In the genomic region with DNA sequence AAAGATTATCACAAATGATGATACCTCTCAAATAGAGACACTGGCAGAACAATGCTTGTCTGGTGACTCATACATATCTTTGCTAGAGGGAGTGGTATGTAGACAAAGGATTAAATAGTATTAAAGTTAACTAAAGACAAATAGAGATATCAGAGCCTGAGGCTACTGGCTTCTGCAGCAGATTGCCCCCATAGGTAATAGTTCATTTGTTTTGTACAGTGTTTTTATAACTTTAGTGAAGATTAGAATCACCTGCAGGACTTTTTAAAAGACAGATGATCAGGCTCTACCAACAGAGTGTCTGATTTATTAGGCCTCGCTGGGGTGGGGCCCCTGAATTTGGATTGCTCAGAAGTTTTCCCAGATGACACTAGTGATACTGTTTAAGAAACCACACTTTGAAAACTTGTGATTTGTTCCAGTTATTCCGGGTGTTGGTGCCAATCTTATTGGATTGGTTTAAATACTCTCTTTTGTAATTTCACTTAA, we compare ENCODE assay signal across 15 cellular contexts.
A peak's percentile ranks its signal among the peaks of the same experiment; 100 is the strongest.
DNase-seq lines count a peak whose midpoint lies in the region; ATAC-seq and TF ChIP-seq lines count a peak whose summit lies in the region.
"Had no signal": no experiment of that assay in that cellular context is flagged by ENCODE, and none has a peak within 500 bp of the region (broad histone marks: within the 10 kb centered on the region; RNA-seq: fewer than 3 reads in every experiment).

No MANE protein-coding gene starts in this region.

- TF ChIP-seq CTCF in IMR-90 (conservative IDR thresholded peaks at IDR 0.05; ENCODE audit: low read depth, low read length) (no peak), MCF 10A (IDR thresholded peaks at IDR 0.05; ENCODE audit: unreplicated experiment) (no peak)

- 0 out of 2 replicates have a peak overlapping the region, but pooled peaks have one; percentile 83 for H3K14ac ChIP-seq in IMR-90 (replicated peaks; ENCODE audit: low read depth, low read length)

- no peaks in the 10 kb centered on the region for H3K27me3 Mint-ChIP-seq in MCF 10A (ENCODE audit: insufficient read depth, unreplicated experiment)
- H3K27me3 Mint-ChIP-seq: activated T-cell treated with anti-CD3 and anti-CD28 coated beads, Interleukin-2, amount 50 U/mL, for 24 hours had no signal

- H3K4me2 ChIP-seq in IMR-90 (ENCODE audit: low read depth, low read length), result no peak overlapping the region
- H3K4me2 ChIP-seq: BLaER1 had no signal

- H3K23ac ChIP-seq in IMR-90 (ENCODE audit: low read depth, low read length), result no peak overlapping the region

- dilution Hi-C loops in IMR-90 (cut with HindIII; ENCODE audit: low sequenced_read_pairs, unreplicated experiment), result no loop called here

- H3K36me3 ChIP-seq in IMR-90 (ENCODE audit: control insufficient read depth, insufficient read depth, low read length), result no peaks in the 10 kb centered on the region
- H3K36me3 ChIP-seq: BLaER1 had no signal

- peaks cover 43% of the 10 kb centered on the region for H3K4me1 Mint-ChIP-seq in MCF 10A (ENCODE audit: insufficient read depth, unreplicated experiment)

- no peak overlapping the region for H3K4me3 Mint-ChIP-seq in MCF 10A (ENCODE audit: unreplicated experiment)
- H3K4me3 Mint-ChIP-seq: activated T-cell treated with anti-CD3 and anti-CD28 coated beads, Interleukin-2, amount 50 U/mL, for 24 hours had no signal

- peak overlapping the region; percentile 91 for H2BK120ac ChIP-seq in IMR-90 (ENCODE audit: low read depth, low read length)

- no peak overlapping the region for H2AK5ac ChIP-seq in IMR-90 (ENCODE audit: low read depth, low read length)

- H3K36me3 Mint-ChIP-seq in MCF 10A (ENCODE audit: insufficient read depth, unreplicated experiment), result no peaks in the 10 kb centered on the region

- H2AFZ ChIP-seq in IMR-90 (replicated peaks; ENCODE audit: low read length, poor library complexity), result no peak overlapping the region

- peak overlapping the region; percentile 29; the same call in 1 of the 2 replicates for H3K27ac ChIP-seq in IMR-90 (ENCODE audit: insufficient read depth, low read length)
- H3K27ac ChIP-seq: BLaER1 had no signal

- peak overlapping the region; percentile 79 for H3K18ac ChIP-seq in IMR-90 (ENCODE audit: low read depth, low read length)

- H4K91ac ChIP-seq in IMR-90 (ENCODE audit: insufficient read depth, low read depth, low read length), result peak overlapping the region; percentile 53; the same call in 1 of the 2 replicates

- H4K8ac ChIP-seq in IMR-90 (ENCODE audit: low read depth in 2 of 2, low read length in 2 of 2), result peak overlapping the region; percentile 52 to 77; a peak in 3 of 4 replicates

- POLR2A ChIA-PET in IMR-90 (lab: Charles Lee; ENCODE audit: unreplicated experiment) (no interaction called here), MCF 10A (lab: Yijun Ruan, JAX) (no interaction called here)

- in situ Hi-C loops in IMR-90 (cut with MboI; ENCODE audit: low sequenced_read_pairs), result loop anchor here (10.0 kb wide), 1 partner anchor 511 kb away; no protein-coding TSS in a partner anchor

- WGBS in IMR-90 (ENCODE audit: extremely low coverage in 2 of 2, insufficient read length in 1 of 2), 2 experiments, result no CpG with 5 or more reads among the region's 2 CpGs

- peak overlapping the region; percentile 81 for H3K27ac Mint-ChIP-seq in MCF 10A (ENCODE audit: low read depth, unreplicated experiment)
- H3K27ac Mint-ChIP-seq: activated T-cell treated with anti-CD3 and anti-CD28 coated beads, Interleukin-2, amount 50 U/mL, for 24 hours had no signal

- no peaks in the 10 kb centered on the region for H3K27me3 ChIP-seq in IMR-90 (ENCODE audit: control insufficient read depth, insufficient read depth, low read length)
- H3K27me3 ChIP-seq: BLaER1 had no signal

- BruUV-seq in IMR-90 (replicated peaks; lab: Mats Ljungman, UMichigan) (no TSS peak), MCF 10A (replicated peaks; lab: Mats Ljungman, UMichigan) (no TSS peak)

- intact Hi-C loops in IMR-90 (cut with micrococcal nuclease) (loop anchor here (5.0 kb wide), 1 partner anchor 828 kb away; no protein-coding TSS in a partner anchor), MCF 10A (cut with micrococcal nuclease) (no loop called here), left colon (cut with DNase I, micrococcal nuclease) (no loop called here)

- H3K9me3 ChIP-seq in IMR-90 (ENCODE audit: control insufficient read depth, insufficient read depth, low read length), result no peaks in the 10 kb centered on the region
- H3K9me3 ChIP-seq: BLaER1 had no signal

- no peak overlapping the region for H3K9ac ChIP-seq in IMR-90 (ENCODE audit: low read depth, low read length)
- H3K9ac ChIP-seq: BLaER1 had no signal

- TF ChIP-seq POLR2A in IMR-90 (IDR thresholded peaks at IDR 0.05; ENCODE audit: low read depth, low read length), result no peak

- peak; percentile 25; the same call in 1 of the 2 replicates for ATAC-seq in IMR-90 (ENCODE audit: low read depth)
- ATAC-seq in left colon, result peak; percentile 41
- no peak for ATAC-seq in HG02852 (IDR thresholded peaks at IDR 0.05; ENCODE audit: unreplicated experiment)
- ATAC-seq in GM21423 (IDR thresholded peaks at IDR 0.05; ENCODE audit: unreplicated experiment), result no peak

- DNase-seq in AG20443 (ENCODE audit: low spot score) (peak; percentile 25), IMR-90 (peak; percentile 48), MCF 10A (ENCODE audit: unreplicated experiment) (peak; percentile 45), left colon (no peak), GDM1 (lab: John Stamatoyannopoulos, UW) (no peak), globus pallidus (ENCODE audit: low spot score) (no peak)
- DNase-seq: activated CD4-positive, CD25-positive, alpha-beta regulatory T cell; activated T-cell treated with anti-CD3 and anti-CD28 coated beads, Interleukin-2, amount 50 U/mL, for 24 hours; anterior cingulate cortex; Kasumi-1; NCI-H446; Right ventricle myocardium superior had no signal

- no peak for TF ChIP-seq RAD21 in IMR-90 (IDR thresholded peaks at IDR 0.05; ENCODE audit: low read length)

- H2BK20ac ChIP-seq in IMR-90 (ENCODE audit: low read depth, low read length), result peak overlapping the region; percentile 92

- 0 out of 4 replicates have a peak, but pooled peaks cover 0 to 18% of the 10 kb centered on the region in 2 experiments for H3K79me1 ChIP-seq in IMR-90 (ENCODE audit: low read depth in 1 of 2, low read length in 2 of 2)

- no peak overlapping the region; the same call in 2 of the 3 replicates for H2BK15ac ChIP-seq in IMR-90 (ENCODE audit: low read depth, low read length)

- no peak overlapping the region for H2AK9ac ChIP-seq in IMR-90 (replicated peaks; ENCODE audit: low read depth, low read length, poor library complexity)

- no peak overlapping the region; the same call in 1 of the 2 replicates for H3K56ac ChIP-seq in IMR-90 (ENCODE audit: extremely low read depth, insufficient read depth, low read length)

- no peaks in the 10 kb centered on the region for H4K20me1 ChIP-seq in IMR-90 (ENCODE audit: insufficient read depth, low read length)
- H4K20me1 ChIP-seq: BLaER1 had no signal

- H2BK5ac ChIP-seq in IMR-90 (ENCODE audit: low read depth, low read length, poor library complexity, severe bottlenecking), result peak overlapping the region; percentile 91

- H3K9me1 ChIP-seq in IMR-90 (ENCODE audit: insufficient read depth, low read length), result peaks cover 5% of the 10 kb centered on the region; the same call in 1 of the 2 replicates

- CTCF ChIA-PET in IMR-90 (lab: Yijun Ruan, JAX), result no interaction called here
- CTCF ChIA-PET in MCF 10A (lab: Yijun Ruan, JAX), result interaction anchor here (0.6 kb wide), 1 partner anchor 646 kb away, joined by 3 read pairs; no protein-coding TSS in a partner anchor

- H3K9me3 Mint-ChIP-seq in MCF 10A (ENCODE audit: unreplicated experiment), result no peaks in the 10 kb centered on the region
- H3K9me3 Mint-ChIP-seq: activated T-cell treated with anti-CD3 and anti-CD28 coated beads, Interleukin-2, amount 50 U/mL, for 24 hours had no signal

- H4K5ac ChIP-seq in IMR-90 (ENCODE audit: low read depth, low read length), result peak overlapping the region; percentile 98

- H3K4me3 ChIP-seq in IMR-90 (ENCODE audit: insufficient read depth, low read depth, low read length), result no peak overlapping the region
- H3K4me3 ChIP-seq: BLaER1 had no signal

- peaks cover 19% of the 10 kb centered on the region for H3K4me1 ChIP-seq in IMR-90 (ENCODE audit: control insufficient read depth, insufficient read depth, low read length)
- H3K4me1 ChIP-seq: BLaER1 had no signal

- peak overlapping the region; percentile 81 for H3K4ac ChIP-seq in IMR-90 (ENCODE audit: low read depth, low read length)

TF ChIP-seq in IMR-90, 13 proteins besides CTCF, POLR2A, EP300 and RAD21:
- no peak for TF ChIP-seq MXI1 (IDR thresholded peaks at IDR 0.05; ENCODE audit: borderline replicate concordance, low read depth, low read length)
- no peak for TF ChIP-seq CEBPB (IDR thresholded peaks at IDR 0.05; ENCODE audit: low read depth, low read length)
- TF ChIP-seq FOS (IDR thresholded peaks at IDR 0.05; ENCODE audit: low read depth, low read length), result peak; percentile 41; the same call in 1 of the 2 replicates
- TF ChIP-seq MAZ (IDR thresholded peaks at IDR 0.05; ENCODE audit: borderline replicate concordance, low read depth, low read length), result no peak

Comparison
In these comparisons a context has a peak if more than half of its experiments do, and no peak if none do; other contexts are left out.
1. DNase-seq: peak in AG20443 (single experiment), IMR-90 (single experiment) and MCF 10A (single experiment); none in left colon (0 of 2), GDM1 (single experiment) and globus pallidus (single experiment).
2. ATAC-seq: peak in IMR-90 (single experiment) and left colon (single experiment); none in HG02852 (single experiment) and GM21423 (single experiment).